Comparison of ENCODE assay signal across 29 cellular contexts in the genomic region with DNA sequence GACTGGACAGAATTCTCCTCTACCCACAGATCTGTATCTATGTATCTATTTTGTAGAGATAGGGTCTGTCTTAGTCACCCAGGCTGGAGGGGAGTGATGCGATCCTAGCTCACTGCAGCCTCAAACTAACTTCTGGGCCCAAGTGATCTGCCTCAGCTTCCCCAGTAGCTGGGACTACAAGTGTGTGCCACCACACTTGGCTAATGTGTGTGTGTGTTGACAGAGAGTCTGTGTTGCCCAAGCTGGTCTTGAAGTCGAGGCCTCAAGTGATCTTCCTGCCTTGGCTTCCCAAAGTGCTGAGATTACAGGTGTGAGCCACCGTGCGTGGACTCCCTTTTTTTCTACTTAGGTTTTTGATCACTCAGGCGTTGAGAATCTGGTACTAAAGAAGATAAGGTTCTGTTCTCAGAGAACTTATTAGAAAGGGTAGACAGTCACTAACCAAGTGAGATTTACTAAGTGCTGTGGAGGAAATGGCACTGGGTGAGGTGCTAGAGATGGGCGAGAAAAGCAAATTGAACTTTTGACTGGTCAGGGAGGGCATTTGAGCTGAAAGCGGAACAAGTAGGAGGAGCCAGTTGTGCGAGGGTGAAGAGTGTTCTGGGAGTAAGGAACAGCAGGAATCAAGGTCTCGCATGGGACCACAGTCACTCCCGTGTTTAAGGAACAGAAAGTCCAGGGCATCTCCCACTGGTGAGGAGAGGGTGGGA. TPM values are rescaled to one million over a fixed set of nuclear protein-coding genes. Genes with fewer than 3 reads are reported as not detected.
DNase-seq lines count a peak whose midpoint lies in the region; ATAC-seq, FAIRE-seq and TF ChIP-seq lines count a peak whose summit lies in the region.
"Had no signal": no experiment of that assay in that cellular context is flagged by ENCODE, and none has a peak within 500 bp of the region (broad histone marks: within the 10 kb centered on the region; RNA-seq: fewer than 3 reads in every experiment).

No MANE protein-coding gene starts in this region.

- TF ChIP-seq CTCF in right lobe of liver (IDR thresholded peaks at IDR 0.05), result no peak
- TF ChIP-seq CTCF in HepG2 (CRISPR knock-in tag; IDR thresholded peaks at IDR 0.05), result no peak
- TF ChIP-seq CTCF in kidney (IDR thresholded peaks at IDR 0.05; ENCODE audit: borderline replicate concordance, extremely low read depth, insufficient read depth), result no peak

- H3K4me3 ChIP-seq in right lobe of liver (no peak overlapping the region), HepG2 (replicated peaks in 1 of 3; ENCODE audit: insufficient read depth in 1 of 3, low read depth in 2 of 3, low read length in 3 of 3) (no peak overlapping the region), kidney (ENCODE audit: low read length in 2 of 2) (no peak overlapping the region)
- H3K4me3 ChIP-seq: GM12878, GM23248, SJCRH30 had no signal

- no peak for DNase-seq in right lobe of liver
- DNase-seq in HepG2 (ENCODE audit: low spot score), result no peak
- no peak for DNase-seq in left colon
- DNase-seq in DMS 273 treated with DMSO at 0.1 percent for 48 hours (lab: John Stamatoyannopoulos, UW), result no peak
- DNase-seq in activated effector memory CD4-positive, alpha-beta T cell treated with anti-CD3 and anti-CD28 coated beads, Interleukin-2, amount 50 U/mL, for 16 hours, result no peak
- no peak for DNase-seq in kidney
- DNase-seq: C1 segment of cervical spinal cord; Caco-2; DMS79; EL; GDM1; GM23248; H7; Karpas-422; NCI-H1092; NCI-H1417 treated with DMSO at 0.1 percent for 48 hours; NCI-H1694 treated with DMSO at 0.1 percent for 48 hours; NCI-H2081; NCI-H2171; NCI-H226; NCI-H524 treated with DMSO at 0.1 percent for 48 hours; NCI-H82; NK-92 treated with Interleukin-12 subunit alpha and Interleukin-12 subunit beta, amount 100 ng/mL, for 24 hours; PC-3; SJCRH30 had no signal

- H3K9me3 Mint-ChIP-seq in dendritic cell treated with granulocyte-macrophage colony-stimulating factor and Interleukin-4, amounts not matched to agents 40 ng/mL and 50 ng/mL, for 4 days, result peaks cover 9% of the 10 kb centered on the region
- H3K9me3 Mint-ChIP-seq: CD8-positive, alpha-beta T cell had no signal

- intact Hi-C loops in right lobe of liver (cut with DNase I) (no loop called here), HepG2 (cut with micrococcal nuclease; ENCODE audit: unreplicated experiment) (no loop called here), left colon (cut with DNase I, micrococcal nuclease) (no loop called here), kidney (cut with DNase I) (no loop called here)
- intact Hi-C loops in dendritic cell treated with granulocyte-macrophage colony-stimulating factor and Interleukin-4, amounts not matched to agents 40 ng/mL and 50 ng/mL, for 4 days (cut with micrococcal nuclease), result no loop called here

- H3K79me2 ChIP-seq in HepG2 (ENCODE audit: insufficient read depth, low read length), result no peaks in the 10 kb centered on the region

- no peak for TF ChIP-seq EP300 in HepG2 (IDR thresholded peaks at IDR 0.05; ENCODE audit: low read depth in 2 of 2, low read length in 2 of 2)
- TF ChIP-seq EP300 in HepG2 (CRISPR knock-in tag; IDR thresholded peaks at IDR 0.05; ENCODE audit: borderline replicate concordance), result no peak

- H3K36me3 ChIP-seq in right lobe of liver (no peaks in the 10 kb centered on the region), HepG2 (replicated peaks in 1 of 2; ENCODE audit: control insufficient read depth in 1 of 2, insufficient read depth in 2 of 2, low read length in 2 of 2) (no peaks in the 10 kb centered on the region), kidney (ENCODE audit: control insufficient read depth in 1 of 2, insufficient read depth in 2 of 2, low read length in 2 of 2) (no peaks in the 10 kb centered on the region)
- H3K36me3 ChIP-seq: SJCRH30 had no signal

- H3K27me3 Mint-ChIP-seq in dendritic cell treated with granulocyte-macrophage colony-stimulating factor and Interleukin-4, amounts not matched to agents 40 ng/mL and 50 ng/mL, for 4 days, result no peaks in the 10 kb centered on the region

- H3K36me3 Mint-ChIP-seq in dendritic cell treated with granulocyte-macrophage colony-stimulating factor and Interleukin-4, amounts not matched to agents 40 ng/mL and 50 ng/mL, for 4 days (ENCODE audit: low read depth), result peaks cover 29% of the 10 kb centered on the region

- H3K27me3 ChIP-seq in right lobe of liver (no peaks in the 10 kb centered on the region), HepG2 (ENCODE audit: control insufficient read depth in 1 of 2, insufficient read depth in 2 of 2, low read length in 2 of 2) (no peaks in the 10 kb centered on the region)
- H3K27me3 ChIP-seq: SJCRH30 had no signal

- H3K9me3 ChIP-seq in right lobe of liver (no peaks in the 10 kb centered on the region), HepG2 (ENCODE audit: low read length) (no peaks in the 10 kb centered on the region), kidney (ENCODE audit: control insufficient read depth in 1 of 2, low read length in 2 of 2) (no peaks in the 10 kb centered on the region)
- H3K9me3 ChIP-seq: Caco-2 had no signal

- 53% methylated on average over 9 of the region's 10 CpGs for WGBS in right lobe of liver (ENCODE audit: insufficient coverage, low coverage, low lambda C conversion rate, missing lambda C conversion rate)
- 92% methylated on average over 10 of the region's 10 CpGs for WGBS in HepG2 (ENCODE audit: low lambda C conversion rate)

- peak overlapping the region; percentile 12 for H3K27ac Mint-ChIP-seq in dendritic cell treated with granulocyte-macrophage colony-stimulating factor and Interleukin-4, amounts not matched to agents 40 ng/mL and 50 ng/mL, for 4 days
- H3K27ac Mint-ChIP-seq: CD8-positive, alpha-beta T cell had no signal

- ATAC-seq in right lobe of liver, result peak; percentile 64 to 82 (median 70)
- ATAC-seq in HepG2, result no peak; the same call in 2 of the 3 replicates
- peak; percentile 19 for ATAC-seq in left colon
- ATAC-seq: CD8-positive, alpha-beta T cell; GM12878; PC-3; SK-N-SH treated with all-trans-retinoic acid at 6 μM for 48 hours had no signal

- FAIRE-seq in HepG2 (lab: Jason Lieb, UNC), result no peak
- FAIRE-seq in kidney (lab: Jason Lieb, UNC), result no peak
- FAIRE-seq: GM12878 had no signal

- H2AFZ ChIP-seq in HepG2 (ENCODE audit: low read length), result no peak overlapping the region
- H2AFZ ChIP-seq: GM23248 had no signal

- no peak overlapping the region for H3K4me2 ChIP-seq in HepG2 (ENCODE audit: low read depth, low read length)

- BruUV-seq in HepG2 (replicated peaks; lab: Mats Ljungman, UMichigan), result no TSS peak

- H3K4me1 ChIP-seq in right lobe of liver (no peaks in the 10 kb centered on the region), HepG2 (ENCODE audit: insufficient read depth, low read length) (no peaks in the 10 kb centered on the region), kidney (ENCODE audit: control insufficient read depth in 1 of 2, insufficient read depth in 1 of 2, low read depth in 1 of 2, low read length in 2 of 2) (no peaks in the 10 kb centered on the region)
- H3K4me1 ChIP-seq: Caco-2, SJCRH30 had no signal

- no peak for TF ChIP-seq RAD21 in HepG2 (CRISPR knock-in tag; IDR thresholded peaks at IDR 0.05)

- H3K9ac ChIP-seq in HepG2 (ENCODE audit: insufficient read depth, low read depth, low read length), result no peak overlapping the region
- H3K9ac ChIP-seq in kidney (ENCODE audit: low read length in 2 of 2), result no peak overlapping the region
- H3K9ac ChIP-seq: GM23248 had no signal

- in situ Hi-C loops in HepG2 (cut with HindIII; ENCODE audit: extremely low pct_ligation_motif_present, low pct_unique_long_range_greater_than_20kb), result no loop called here

- POLR2A ChIA-PET in HepG2 (lab: Yijun Ruan, JAX), result no interaction called here

- no peak overlapping the region for H3K4me3 Mint-ChIP-seq in dendritic cell treated with granulocyte-macrophage colony-stimulating factor and Interleukin-4, amounts not matched to agents 40 ng/mL and 50 ng/mL, for 4 days
- H3K4me3 Mint-ChIP-seq: CD8-positive, alpha-beta T cell had no signal

- no peaks in the 10 kb centered on the region for H4K20me1 ChIP-seq in HepG2 (ENCODE audit: insufficient read depth, low read length)

- peaks cover 11% of the 10 kb centered on the region for H3K4me1 Mint-ChIP-seq in dendritic cell treated with granulocyte-macrophage colony-stimulating factor and Interleukin-4, amounts not matched to agents 40 ng/mL and 50 ng/mL, for 4 days (ENCODE audit: low read depth)

- no peak overlapping the region for H3K27ac ChIP-seq in right lobe of liver
- H3K27ac ChIP-seq in HepG2 (ENCODE audit: extremely low read length, insufficient read depth, low read length), result no peak overlapping the region
- H3K27ac ChIP-seq in kidney (ENCODE audit: low read depth in 2 of 2, low read length in 2 of 2), result no peak overlapping the region
- H3K27ac ChIP-seq: GM23248, SJCRH30 had no signal

- no peak for TF ChIP-seq POLR2A in right lobe of liver (IDR thresholded peaks at IDR 0.05)
- no peak for TF ChIP-seq POLR2A in HepG2 (IDR thresholded peaks at IDR 0.05; ENCODE audit: insufficient read depth in 1 of 2, low read depth in 2 of 2, low read length in 2 of 2)

- CTCF ChIA-PET in HepG2 (lab: Yijun Ruan, JAX; ENCODE audit: low intra/inter-chr PET ratio, low total read pairs), result no interaction called here

RNA-seq across cellular contexts. Expression of a gene that starts 18.0 kb away (rescaled TPM):
- total RNA-seq in right lobe of liver (100 to 1,000 TPM; 114 to 235 (median 134) TPM), HepG2 (2016; rRNA removed; fragmentation: Illumina TruSeq; extraction: Trizol) (221 and 276 TPM in 2 replicates), left colon (100 to 1,000 TPM; 274 to 319 TPM), kidney (255 TPM)
- 157 and 214 TPM in 2 replicates for total RNA-seq in HepG2 (2016; cell fraction: cytosol; rRNA removed; fragmentation: Illumina TruSeq; extraction: Trizol; ENCODE audit: low read depth)
- total RNA-seq in HepG2 (2016; cell fraction: insoluble cytoplasmic fraction; rRNA removed; fragmentation: Illumina TruSeq; extraction: Trizol), result 236 and 320 TPM in 2 replicates
- 201 and 247 TPM in 2 replicates for total RNA-seq in HepG2 (2016; cell fraction: membrane; rRNA removed; fragmentation: Illumina TruSeq; extraction: Trizol)
- 67.5 and 90.6 TPM in 2 replicates for total RNA-seq in HepG2 (2016; cell fraction: nucleus; rRNA removed; fragmentation: Illumina TruSeq; extraction: Trizol)
- polyA plus RNA-seq in HepG2 (2011; rRNA removed) (191 and 206 TPM in 2 replicates), kidney (ENCODE audit: insufficient read depth, low read depth, low replicate concordance) (998 TPM)
- 340 and 406 TPM in 2 replicates for polyA plus RNA-seq in HepG2 (2011; cell fraction: cytosol; rRNA removed)
- 77.0 and 82.4 TPM in 2 replicates for polyA plus RNA-seq in HepG2 (2011; cell fraction: nucleus; rRNA removed)
- 92.9 and 110 TPM in 2 replicates for polyA plus RNA-seq in HepG2 (2012)
- polyA plus RNA-seq in HepG2 (2016; cell fraction: cytosol; fragmentation: Illumina TruSeq; extraction: Trizol; ENCODE audit: low read depth), result 164 and 220 TPM in 2 replicates
- polyA plus RNA-seq in HepG2 (2016; cell fraction: insoluble cytoplasmic fraction; fragmentation: Illumina TruSeq; extraction: Trizol; ENCODE audit: low read depth), result 232 and 255 TPM in 2 replicates
- polyA plus RNA-seq in HepG2 (2016; cell fraction: membrane; fragmentation: Illumina TruSeq; extraction: Trizol; ENCODE audit: low read depth), result 160 and 191 TPM in 2 replicates
- 139 and 150 TPM in 2 replicates for polyA plus RNA-seq in HepG2 (2016; cell fraction: nucleus; fragmentation: Illumina TruSeq; extraction: Trizol; ENCODE audit: insufficient read depth, low read depth)
- polyA minus RNA-seq in HepG2 (2011; rRNA and poly(A)+ RNA removed; ENCODE audit: low replicate concordance), result 49.6 and 83.1 TPM in 2 replicates
- polyA minus RNA-seq in HepG2 (2011; cell fraction: cytosol; rRNA and poly(A)+ RNA removed), result 18.0 and 25.3 TPM in 2 replicates
- polyA minus RNA-seq in HepG2 (2011; cell fraction: nucleus; rRNA and poly(A)+ RNA removed), result 15.2 and 16.7 TPM in 2 replicates

RNA-seq across cellular contexts. Expression of a gene that starts 41.7 kb away (rescaled TPM):
- total RNA-seq in right lobe of liver, result 10 to 100 TPM in 3 of 6 experiments, 1 to 10 TPM in 3; 7.8 to 13.9 (median 10.2) TPM
- 13.0 and 18.8 TPM in 2 replicates for total RNA-seq in HepG2 (2016; rRNA removed; fragmentation: Illumina TruSeq; extraction: Trizol)
- total RNA-seq in HepG2 (2016; cell fraction: cytosol; rRNA removed; fragmentation: Illumina TruSeq; extraction: Trizol; ENCODE audit: low read depth), result 11.3 and 12.9 TPM in 2 replicates
- 12.9 and 17.0 TPM in 2 replicates for total RNA-seq in HepG2 (2016; cell fraction: insoluble cytoplasmic fraction; rRNA removed; fragmentation: Illumina TruSeq; extraction: Trizol)
- 21.8 and 27.4 TPM in 2 replicates for total RNA-seq in HepG2 (2016; cell fraction: membrane; rRNA removed; fragmentation: Illumina TruSeq; extraction: Trizol)
- total RNA-seq in HepG2 (2016; cell fraction: nucleus; rRNA removed; fragmentation: Illumina TruSeq; extraction: Trizol), result 9.9 and 12.3 TPM in 2 replicates
- 8.6 and 11.0 TPM in 2 replicates for polyA plus RNA-seq in HepG2 (2011; rRNA removed)
- 9.4 and 11.4 TPM in 2 replicates for polyA plus RNA-seq in HepG2 (2011; cell fraction: cytosol; rRNA removed)
- polyA plus RNA-seq in HepG2 (2011; cell fraction: nucleus; rRNA removed), result 6.0 and 7.4 TPM in 2 replicates
- polyA plus RNA-seq in HepG2 (2012), result 9.1 and 12.8 TPM in 2 replicates
- 8.4 and 11.6 TPM in 2 replicates for polyA plus RNA-seq in HepG2 (2016; cell fraction: cytosol; fragmentation: Illumina TruSeq; extraction: Trizol; ENCODE audit: low read depth)
- 12.7 and 13.0 TPM in 2 replicates for polyA plus RNA-seq in HepG2 (2016; cell fraction: insoluble cytoplasmic fraction; fragmentation: Illumina TruSeq; extraction: Trizol; ENCODE audit: low read depth)
- 14.0 and 16.5 TPM in 2 replicates for polyA plus RNA-seq in HepG2 (2016; cell fraction: membrane; fragmentation: Illumina TruSeq; extraction: Trizol; ENCODE audit: low read depth)
- polyA plus RNA-seq in HepG2 (2016; cell fraction: nucleus; fragmentation: Illumina TruSeq; extraction: Trizol; ENCODE audit: insufficient read depth, low read depth), result 12.7 and 15.1 TPM in 2 replicates
- 16.6 and 21.9 TPM in 2 replicates for polyA minus RNA-seq in HepG2 (2011; rRNA and poly(A)+ RNA removed; ENCODE audit: low replicate concordance)
- polyA minus RNA-seq in HepG2 (2011; cell fraction: cytosol; rRNA and poly(A)+ RNA removed), result 6.9 and 9.1 TPM in 2 replicates
- 5.5 and 6.8 TPM in 2 replicates for polyA minus RNA-seq in HepG2 (2011; cell fraction: nucleus; rRNA and poly(A)+ RNA removed)
- total RNA-seq in left colon, result 10 to 100 TPM; 26.3 to 26.5 TPM
- total RNA-seq in kidney, result 18.7 TPM
- 18.8 TPM for polyA plus RNA-seq in kidney (ENCODE audit: insufficient read depth, low read depth, low replicate concordance)
